1 cellular context compared by ENCODE assay signal in the genomic region with DNA sequence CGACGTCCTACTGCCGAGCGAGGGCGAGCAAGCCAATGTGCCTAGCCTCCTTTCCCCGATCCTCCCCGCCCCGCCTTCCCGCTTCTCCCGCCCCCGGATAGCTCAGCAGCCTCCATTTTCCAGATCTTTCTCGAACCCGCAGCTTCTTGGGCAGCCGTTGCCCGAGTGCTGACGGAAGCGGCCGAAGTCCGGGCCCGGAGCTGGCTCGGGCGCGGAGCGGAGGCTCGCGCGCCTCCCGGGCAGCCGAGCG.
TF ChIP-seq lines count a peak whose summit lies in the region.

No MANE protein-coding gene starts in this region.

TF ChIP-seq in H1, 55 proteins besides CTCF, POLR2A, EP300 and RAD21:
- TF ChIP-seq EGR1 (IDR thresholded peaks at IDR 0.05; ENCODE audit: borderline replicate concordance, low read depth, low read length) (peak; percentile 69; the same call in 1 of the 2 replicates), ASH2L (IDR thresholded peaks at IDR 0.05; ENCODE audit: low read length) (peak; percentile 63), NRF1 (IDR thresholded peaks at IDR 0.05; ENCODE audit: low read depth, low read length) (peak; percentile 68; the same call in 1 of the 2 replicates), GTF2F1 (IDR thresholded peaks at IDR 0.05; ENCODE audit: borderline replicate concordance, low read depth, low read length) (no peak), YY1 (IDR thresholded peaks at IDR 0.05; ENCODE audit: low read depth, low read length) (peak; percentile 15; the same call in 1 of the 2 replicates)
- TF ChIP-seq, protein P1, sequence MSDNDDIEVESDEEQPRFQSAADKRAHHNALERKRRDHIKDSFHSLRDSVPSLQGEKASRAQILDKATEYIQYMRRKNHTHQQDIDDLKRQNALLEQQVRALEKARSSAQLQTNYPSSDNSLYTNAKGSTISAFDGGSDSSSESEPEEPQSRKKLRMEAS (IDR thresholded peaks at IDR 0.05), result 0 out of 2 replicates have a peak, but pooled peaks have one; percentile 24
